ENCODE assay signal across 22 cellular contexts in genomic region chr3:37751967-37752660, GRCh38.
DNase-seq lines count a peak whose midpoint lies in the region; ATAC-seq and TF ChIP-seq lines count a peak whose summit lies in the region.
"Had no signal": no experiment of that assay in that cellular context is flagged by ENCODE, and none has a peak within 500 bp of the region (broad histone marks: within the 10 kb centered on the region; RNA-seq: fewer than 3 reads in every experiment).

No MANE protein-coding gene starts in this region.

- H3K36me3 ChIP-seq in GM23338 (ENCODE audit: insufficient read depth), result no peaks in the 10 kb centered on the region
- H3K36me3 ChIP-seq: cardiac muscle cell, pancreas had no signal

- H3K27ac ChIP-seq in GM23338 (ENCODE audit: low read depth) (no peak overlapping the region), VCaP (peak overlapping the region; percentile 66)
- H3K27ac ChIP-seq: cardiac muscle cell, HL-60, pancreas, right lobe of liver, SK-N-MC had no signal

- no peaks in the 10 kb centered on the region for H3K9me3 Mint-ChIP-seq in GM23338
- H3K9me3 Mint-ChIP-seq in nephron progenitor cell, result peaks cover 6% of the 10 kb centered on the region
- H3K9me3 Mint-ChIP-seq: activated naive CD4-positive, alpha-beta T cell treated with anti-CD3 and anti-CD28 coated beads, Interleukin-2, amount 10 ng/mL, durations not matched to agents 7 days and 5 days; activated T-cell treated with anti-CD3 and anti-CD28 coated beads, Interleukin-2, amount 50 U/mL, for 24 hours; HFFc6; naive thymus-derived CD4-positive, alpha-beta T cell had no signal

- H3K4me3 ChIP-seq in GM23338, result no peak overlapping the region
- H3K4me3 ChIP-seq: cardiac muscle cell, pancreas, right lobe of liver, SK-N-MC had no signal

- H3K27me3 ChIP-seq in GM23338 (ENCODE audit: insufficient read depth), result no peaks in the 10 kb centered on the region
- H3K27me3 ChIP-seq: pancreas, right lobe of liver had no signal

- H3K36me3 Mint-ChIP-seq in GM23338 (ENCODE audit: low read depth) (no peaks in the 10 kb centered on the region), nephron progenitor cell (ENCODE audit: low read depth) (peaks cover 48% of the 10 kb centered on the region)
- H3K36me3 Mint-ChIP-seq: activated naive CD4-positive, alpha-beta T cell treated with anti-CD3 and anti-CD28 coated beads, Interleukin-2, amount 10 ng/mL, durations not matched to agents 7 days and 5 days; naive thymus-derived CD4-positive, alpha-beta T cell had no signal

- no peaks in the 10 kb centered on the region for H3K4me1 ChIP-seq in GM23338 (ENCODE audit: insufficient read depth)
- H3K4me1 ChIP-seq: pancreas, right lobe of liver had no signal

- no peaks in the 10 kb centered on the region for H3K79me2 ChIP-seq in GM23338 (replicated peaks; ENCODE audit: insufficient read depth)

- no peak overlapping the region for H3K27ac Mint-ChIP-seq in GM23338
- peak overlapping the region; percentile 98 for H3K27ac Mint-ChIP-seq in nephron progenitor cell
- H3K27ac Mint-ChIP-seq: activated CD8-positive, alpha-beta T cell treated with anti-CD3 and anti-CD28 coated beads, Interleukin-2, amount 10 ng/mL, durations not matched to agents 7 days and 5 days; activated naive CD4-positive, alpha-beta T cell treated with anti-CD3 and anti-CD28 coated beads, Interleukin-2, amount 10 ng/mL, durations not matched to agents 7 days and 5 days; activated T-cell treated with anti-CD3 and anti-CD28 coated beads, Interleukin-2, amount 50 U/mL, for 24 hours; HFFc6; naive thymus-derived CD4-positive, alpha-beta T cell had no signal

- peaks cover 5% of the 10 kb centered on the region for H3K27me3 Mint-ChIP-seq in GM23338 (ENCODE audit: insufficient read depth, low read depth, poor library complexity)
- H3K27me3 Mint-ChIP-seq in nephron progenitor cell (ENCODE audit: low read depth, poor library complexity), result no peaks in the 10 kb centered on the region

- no peaks in the 10 kb centered on the region for H4K20me1 ChIP-seq in GM23338 (replicated peaks; ENCODE audit: insufficient read depth)

- peak; percentile 53; the same call in 2 of the 3 replicates for ATAC-seq in GM23338
- ATAC-seq in HG02759 (IDR thresholded peaks at IDR 0.05; ENCODE audit: unreplicated experiment), result no peak
- no peak for ATAC-seq in HG02588 (IDR thresholded peaks at IDR 0.05; ENCODE audit: unreplicated experiment)
- ATAC-seq: activated CD8-positive, alpha-beta T cell treated with anti-CD3 and anti-CD28 coated beads, Interleukin-2, amount 10 ng/mL, durations not matched to agents 7 days and 5 days; naive thymus-derived CD4-positive, alpha-beta T cell; pancreas; right lobe of liver had no signal

- TF ChIP-seq CTCF in GM23338 (conservative IDR thresholded peaks at IDR 0.05; ENCODE audit: low read depth in 2 of 2), result no peak
- no peak for TF ChIP-seq CTCF in VCaP (conservative IDR thresholded peaks at IDR 0.05)
- TF ChIP-seq CTCF in nephron progenitor cell (IDR thresholded peaks at IDR 0.05), result no peak

- H3F3A ChIP-seq in GM23338 (replicated peaks; ENCODE audit: low read depth), result no peaks in the 10 kb centered on the region

- no peak overlapping the region for H2AFZ ChIP-seq in GM23338

- 0 out of 2 replicates have a peak, but pooled peaks cover 7% of the 10 kb centered on the region for H3K9me2 ChIP-seq in GM23338 (ENCODE audit: insufficient read depth)

- no peak overlapping the region for H3K4me2 ChIP-seq in GM23338

- H3K4me1 Mint-ChIP-seq in GM23338, result peaks cover 2% of the 10 kb centered on the region; the same call in 1 of the 3 replicates
- peaks cover 91% of the 10 kb centered on the region for H3K4me1 Mint-ChIP-seq in nephron progenitor cell
- H3K4me1 Mint-ChIP-seq: activated naive CD4-positive, alpha-beta T cell treated with anti-CD3 and anti-CD28 coated beads, Interleukin-2, amount 10 ng/mL, durations not matched to agents 7 days and 5 days had no signal

- DNase-seq in DMS79 treated with DMSO at 0.1 percent for 48 hours (lab: John Stamatoyannopoulos, UW) (peak; percentile 13), GM23338 (ENCODE audit: low spot score) (no peak), nephron progenitor cell (peak; percentile 37)
- DNase-seq in activated CD4-positive, alpha-beta T cell treated with anti-CD3 and anti-CD28 coated beads for 48 hours, result no peak
- DNase-seq: activated CD4-positive, CD25-positive, alpha-beta regulatory T cell; activated CD8-positive, alpha-beta T cell treated with anti-CD3 and anti-CD28 coated beads, Interleukin-2, amount 10 ng/mL, durations not matched to agents 7 days and 5 days; activated naive CD4-positive, alpha-beta T cell treated with anti-CD3 and anti-CD28 coated beads, Interleukin-2, amount 10 ng/mL, durations not matched to agents 7 days and 5 days; activated T-cell treated with anti-CD3 and anti-CD28 coated beads, Interleukin-2, amount 50 U/mL, for 24 hours; dermis blood vessel endothelial cell; foreskin fibroblast; HFFc6; mesenchymal stem cell; naive thymus-derived CD4-positive, alpha-beta T cell; NCI-H1417 treated with DMSO at 0.1 percent for 48 hours; pancreas; right lobe of liver had no signal

- H3K4me3 Mint-ChIP-seq in GM23338, result no peak overlapping the region
- peak overlapping the region; percentile 23 for H3K4me3 Mint-ChIP-seq in nephron progenitor cell
- H3K4me3 Mint-ChIP-seq: activated CD8-positive, alpha-beta T cell treated with anti-CD3 and anti-CD28 coated beads, Interleukin-2, amount 10 ng/mL, durations not matched to agents 7 days and 5 days; activated naive CD4-positive, alpha-beta T cell treated with anti-CD3 and anti-CD28 coated beads, Interleukin-2, amount 10 ng/mL, durations not matched to agents 7 days and 5 days; activated T-cell treated with anti-CD3 and anti-CD28 coated beads, Interleukin-2, amount 50 U/mL, for 24 hours; HFFc6; naive thymus-derived CD4-positive, alpha-beta T cell had no signal

TF ChIP-seq in GM23338, 12 proteins besides CTCF, POLR2A, EP300 and RAD21 (continues in another document):
- TF ChIP-seq POLR2AphosphoS5 (IDR thresholded peaks at IDR 0.05; ENCODE audit: low read depth) (no peak), ZNF462 (CRISPR knock-in tag; IDR thresholded peaks at IDR 0.05) (no peak), NANOG (IDR thresholded peaks at IDR 0.05; ENCODE audit: borderline replicate concordance) (no peak)

Comparison
In these comparisons a context has a peak if more than half of its experiments do, and no peak if none do; other contexts are left out.
1. DNase-seq: peak in DMS79 treated with DMSO at 0.1 percent for 48 hours (single experiment) and nephron progenitor cell (single experiment); none in GM23338 (single experiment) and activated CD4-positive, alpha-beta T cell treated with anti-CD3 and anti-CD28 coated beads for 48 hours (single experiment).